ENCODE assay signal across 24 cellular contexts in the genomic region with DNA sequence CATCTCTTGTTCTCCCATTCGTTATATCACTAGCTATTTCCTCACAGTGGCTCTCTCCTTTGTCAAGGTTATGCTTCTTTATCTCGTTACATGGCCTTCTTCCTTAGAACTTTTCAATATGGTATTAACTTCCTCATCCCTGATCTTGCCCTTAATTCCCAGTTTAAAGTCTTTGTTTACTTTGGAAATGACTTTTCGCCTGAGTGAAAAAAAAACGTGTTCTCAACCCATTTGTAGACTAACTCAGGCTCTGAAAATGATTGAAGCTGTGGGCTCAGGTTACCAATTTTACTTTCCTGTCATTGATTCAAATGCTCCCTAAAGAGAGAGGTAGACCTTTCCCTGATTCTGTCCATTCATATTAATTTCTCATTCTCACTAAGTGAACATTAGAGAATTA.
"Had no signal": no experiment of that assay in that cellular context is flagged by ENCODE, and none has a peak within 500 bp of the region (broad histone marks: within the 10 kb centered on the region; RNA-seq: fewer than 3 reads in every experiment).

No MANE protein-coding gene starts in this region.

- H3K27me3 ChIP-seq: adrenal gland, MG63 had no signal

- ATAC-seq: activated CD4-positive, CD25-positive, alpha-beta regulatory T cell treated with anti-CD3 and anti-CD28 coated beads, Interleukin-2, amount 50 U/mL, for 24 hours; activated CD8-positive, alpha-beta T cell treated with anti-CD3 and anti-CD28 coated beads for 36 hours; Panc1; Right ventricle myocardium inferior had no signal

- H3K27ac Mint-ChIP-seq: activated CD8-positive, alpha-beta T cell treated with anti-CD3 and anti-CD28 coated beads for 36 hours; activated naive CD8-positive, alpha-beta T cell treated with anti-CD3 and anti-CD28 coated beads, Interleukin-2, amount 10 ng/mL, durations not matched to agents 7 days and 5 days; T-helper 2 cell treated with Interferon-gamma antibody and Interleukin-4, amounts not matched to agents 5 μg/mL and 100 μg/mL, for 36 hours had no signal

- H3K4me3 ChIP-seq: adrenal gland, MG63 had no signal

- H3K9me3 ChIP-seq: adrenal gland, MG63, SK-N-SH had no signal

- H3K27ac ChIP-seq: adrenal gland had no signal

- DNase-seq: activated CD4-positive, alpha-beta T cell treated with anti-CD3 and anti-CD28 coated beads for 4 hours; activated CD8-positive, alpha-beta memory T cell treated with anti-CD3 and anti-CD28 coated beads, Interleukin-2, amount 50 U/mL, for 4 hours; activated CD8-positive, alpha-beta T cell treated with anti-CD3 and anti-CD28 coated beads for 36 hours; activated naive CD4-positive, alpha-beta T cell treated with anti-CD3 and anti-CD28 coated beads, Interleukin-2, amount 50 U/mL, for 16 hours; activated naive CD8-positive, alpha-beta T cell treated with anti-CD3 and anti-CD28 coated beads, Interleukin-2, amount 10 ng/mL, durations not matched to agents 7 days and 5 days; adrenal gland; anterior cingulate cortex; MG63; NCI-H1105; NCI-H1436; NCI-H187; NCI-H2081; NCI-H345; NCI-H510A; NCI-H526 treated with DMSO at 0.1 percent for 48 hours; NK-92 treated with Interleukin-12 subunit alpha and Interleukin-12 subunit beta, amount 100 ng/mL, for 24 hours; OCI-M1; RPMI8226; SK-N-SH; T-helper 1 cell had no signal

- H3K9me3 Mint-ChIP-seq: T-helper 2 cell treated with Interferon-gamma antibody and Interleukin-4, amounts not matched to agents 5 μg/mL and 100 μg/mL, for 36 hours had no signal

- H3K4me1 ChIP-seq: adrenal gland had no signal

- H3K4me3 Mint-ChIP-seq: activated CD8-positive, alpha-beta T cell treated with anti-CD3 and anti-CD28 coated beads for 36 hours; activated naive CD8-positive, alpha-beta T cell treated with anti-CD3 and anti-CD28 coated beads, Interleukin-2, amount 10 ng/mL, durations not matched to agents 7 days and 5 days; T-helper 2 cell treated with Interferon-gamma antibody and Interleukin-4, amounts not matched to agents 5 μg/mL and 100 μg/mL, for 36 hours had no signal

- H3K36me3 ChIP-seq: adrenal gland, MG63 had no signal

- H3K4me1 Mint-ChIP-seq: activated naive CD8-positive, alpha-beta T cell treated with anti-CD3 and anti-CD28 coated beads, Interleukin-2, amount 10 ng/mL, durations not matched to agents 7 days and 5 days had no signal

- H3K27me3 Mint-ChIP-seq: activated CD8-positive, alpha-beta T cell treated with anti-CD3 and anti-CD28 coated beads for 36 hours; activated naive CD8-positive, alpha-beta T cell treated with anti-CD3 and anti-CD28 coated beads, Interleukin-2, amount 10 ng/mL, durations not matched to agents 7 days and 5 days had no signal
